In genomic region chr1:203470240-203470639, GRCh38 we compare ENCODE assay signal across 37 cellular contexts. TPM values are rescaled to one million over a fixed set of nuclear protein-coding genes. Genes with fewer than 3 reads are reported as not detected.
"Had no signal": no experiment of that assay in that cellular context is flagged by ENCODE, and none has a peak within 500 bp of the region (broad histone marks: within the 10 kb centered on the region; RNA-seq: fewer than 3 reads in every experiment).

No MANE protein-coding gene starts in this region.

- ATAC-seq: activated CD8-positive, alpha-beta T cell treated with anti-CD3 and anti-CD28 coated beads for 36 hours; activated T-cell treated with anti-CD3 and anti-CD28 coated beads, Interleukin-2, amount 50 U/mL, for 72 hours; activated T-helper 17 cell treated with anti-CD3 and anti-CD28 coated beads, Interleukin-2, amount 50 U/mL, for 72 hours had no signal

- H3K27me3 ChIP-seq: cardiac muscle cell, MG63 had no signal

- H3K9me3 Mint-ChIP-seq: activated CD4-positive, alpha-beta T cell treated with anti-CD3 and anti-CD28 coated beads, Interleukin-2, amount 10 ng/mL, durations not matched to agents 24 days and 14 days; activated CD8-positive, alpha-beta T cell treated with anti-CD3 and anti-CD28 coated beads for 36 hours; activated naive CD8-positive, alpha-beta T cell treated with anti-CD3 and anti-CD28 coated beads for 36 hours; activated T-cell treated with anti-CD3 and anti-CD28 coated beads, Interleukin-2, amount 50 U/mL, for 72 hours; activated T-helper 17 cell treated with anti-CD3 and anti-CD28 coated beads, Interleukin-2, amount 50 U/mL, for 72 hours; IgD-negative memory B cell had no signal

- H3K4me1 Mint-ChIP-seq: activated CD4-positive, alpha-beta T cell treated with anti-CD3 and anti-CD28 coated beads, Interleukin-2, amount 10 ng/mL, durations not matched to agents 24 days and 14 days; activated naive CD8-positive, alpha-beta T cell treated with anti-CD3 and anti-CD28 coated beads for 36 hours; activated T-helper 17 cell treated with anti-CD3 and anti-CD28 coated beads, Interleukin-2, amount 50 U/mL, for 72 hours; IgD-negative memory B cell had no signal

- DNase-seq: activated CD4-positive, alpha-beta T cell treated with anti-CD3 and anti-CD28 coated beads for 1 hour; activated CD4-positive, alpha-beta T cell treated with anti-CD3 and anti-CD28 coated beads, Interleukin-2, amount 10 ng/mL, durations not matched to agents 24 days and 14 days; activated CD4-positive, alpha-beta T cell treated with anti-CD3 and anti-CD28 coated beads, Interleukin-2, amount 50 U/mL, for 4 hours; activated CD4-positive, CD25-positive, alpha-beta regulatory T cell; activated CD8-positive, alpha-beta T cell treated with anti-CD3 and anti-CD28 coated beads for 36 hours; activated effector memory CD4-positive, alpha-beta T cell treated with anti-CD3 and anti-CD28 coated beads, Interleukin-2, amount 50 U/mL, for 16 hours; activated naive CD4-positive, alpha-beta T cell; activated naive CD4-positive, alpha-beta T cell treated with anti-CD3 and anti-CD28 coated beads, Interleukin-2, amount 50 U/mL, for 16 hours; activated naive CD8-positive, alpha-beta T cell treated with anti-CD3 and anti-CD28 coated beads for 36 hours; activated T-cell treated with anti-CD3 and anti-CD28 coated beads, Interleukin-2, amount 50 U/mL, for 1 hour; activated T-cell treated with anti-CD3 and anti-CD28 coated beads, Interleukin-2, amount 50 U/mL, for 72 hours; amniotic stem cell; aorta; Kasumi-1; KG1; MG63; NCI-H1048; NCI-H1436 treated with DMSO at 0.1 percent for 48 hours; NCI-H1694 treated with DMSO at 0.1 percent for 48 hours; NCI-H2029; NCI-H345; NCI-H524 treated with DMSO at 0.1 percent for 48 hours; NCI-H748 treated with DMSO at 0.1 percent for 48 hours; NK-92 treated with Interleukin-12 subunit alpha and Interleukin-12 subunit beta, amount 100 ng/mL, for 24 hours; OCI-M1; SHP77; SJCRH30; T1000; WERI-Rb-1 had no signal

- H3K36me3 ChIP-seq: cardiac muscle cell, MG63, SJCRH30, WERI-Rb-1 had no signal

- H3K4me3 ChIP-seq: cardiac muscle cell, MG63, SJCRH30, SK-N-MC had no signal

- H3K9me3 ChIP-seq: MG63, SJCRH30 had no signal

- H3K36me3 Mint-ChIP-seq: activated naive CD8-positive, alpha-beta T cell treated with anti-CD3 and anti-CD28 coated beads for 36 hours; IgD-negative memory B cell had no signal

- H3K4me3 Mint-ChIP-seq: activated CD4-positive, alpha-beta T cell treated with anti-CD3 and anti-CD28 coated beads, Interleukin-2, amount 10 ng/mL, durations not matched to agents 24 days and 14 days; activated CD8-positive, alpha-beta T cell treated with anti-CD3 and anti-CD28 coated beads for 36 hours; activated naive CD8-positive, alpha-beta T cell treated with anti-CD3 and anti-CD28 coated beads for 36 hours; activated T-cell treated with anti-CD3 and anti-CD28 coated beads, Interleukin-2, amount 50 U/mL, for 72 hours; activated T-helper 17 cell treated with anti-CD3 and anti-CD28 coated beads, Interleukin-2, amount 50 U/mL, for 72 hours; IgD-negative memory B cell had no signal

- H3K27ac Mint-ChIP-seq: activated CD4-positive, alpha-beta T cell treated with anti-CD3 and anti-CD28 coated beads, Interleukin-2, amount 10 ng/mL, durations not matched to agents 24 days and 14 days; activated CD8-positive, alpha-beta T cell treated with anti-CD3 and anti-CD28 coated beads for 36 hours; activated naive CD8-positive, alpha-beta T cell treated with anti-CD3 and anti-CD28 coated beads for 36 hours; activated T-cell treated with anti-CD3 and anti-CD28 coated beads, Interleukin-2, amount 50 U/mL, for 72 hours; activated T-helper 17 cell treated with anti-CD3 and anti-CD28 coated beads, Interleukin-2, amount 50 U/mL, for 72 hours; IgD-negative memory B cell had no signal

- H3K27ac ChIP-seq: cardiac muscle cell, SJCRH30, SK-N-MC, WERI-Rb-1 had no signal

- H3K4me1 ChIP-seq: SJCRH30 had no signal

RNA-seq across cellular contexts. Expression of gene PRELP, which starts 5.4 kb away (rescaled TPM):
- total RNA-seq: activated CD4-positive, alpha-beta T cell treated with anti-CD3 and anti-CD28 coated beads, Interleukin-2, amount 10 ng/mL, durations not matched to agents 24 days and 14 days; activated CD8-positive, alpha-beta memory T cell treated with anti-CD3 and anti-CD28 coated beads for 36 hours; activated CD8-positive, alpha-beta T cell treated with anti-CD3 and anti-CD28 coated beads for 36 hours; activated naive CD8-positive, alpha-beta T cell treated with anti-CD3 and anti-CD28 coated beads for 36 hours; activated T-cell treated with anti-CD3 and anti-CD28 coated beads, Interleukin-2, amount 50 U/mL, for 72 hours; activated T-helper 17 cell treated with anti-CD3 and anti-CD28 coated beads, Interleukin-2, amount 50 U/mL, for 72 hours; cardiac muscle cell; NCI-H460; SJCRH30; T-helper 1 cell treated with Interleukin-12 subunit alpha and Interleukin-12 subunit beta and Interleukin-4 antibody, amounts not matched to agents 30 ng/mL and 1 ng/mL, for 36 hours; T-helper 2 cell treated with Interferon-gamma antibody and Interleukin-4, amounts not matched to agents 100 ng/mL and 5 ng/mL, for 36 hours had no signal
- polyA plus RNA-seq: IgD-negative memory B cell had no signal

RNA-seq across cellular contexts. Expression of gene OPTC, which starts 23.7 kb away (rescaled TPM):
- total RNA-seq: activated CD4-positive, alpha-beta T cell treated with anti-CD3 and anti-CD28 coated beads, Interleukin-2, amount 10 ng/mL, durations not matched to agents 24 days and 14 days; activated CD8-positive, alpha-beta memory T cell treated with anti-CD3 and anti-CD28 coated beads for 36 hours; activated CD8-positive, alpha-beta T cell treated with anti-CD3 and anti-CD28 coated beads for 36 hours; activated naive CD8-positive, alpha-beta T cell treated with anti-CD3 and anti-CD28 coated beads for 36 hours; activated T-cell treated with anti-CD3 and anti-CD28 coated beads, Interleukin-2, amount 50 U/mL, for 72 hours; activated T-helper 17 cell treated with anti-CD3 and anti-CD28 coated beads, Interleukin-2, amount 50 U/mL, for 72 hours; aorta; cardiac muscle cell; NCI-H460; SJCRH30; T-helper 1 cell treated with Interleukin-12 subunit alpha and Interleukin-12 subunit beta and Interleukin-4 antibody, amounts not matched to agents 30 ng/mL and 1 ng/mL, for 36 hours; T-helper 2 cell treated with Interferon-gamma antibody and Interleukin-4, amounts not matched to agents 100 ng/mL and 5 ng/mL, for 36 hours had no signal
- polyA plus RNA-seq: cardiac muscle cell, IgD-negative memory B cell had no signal
